Comparison of ENCODE assay signal across 8 cellular contexts in genomic region chr9:122218885-122219855, GRCh38. TPM values are rescaled to one million over a fixed set of nuclear protein-coding genes. Genes with fewer than 3 reads are reported as not detected.
DNase-seq lines count a peak whose midpoint lies in the region; ATAC-seq and TF ChIP-seq lines count a peak whose summit lies in the region.

No MANE protein-coding gene starts in this region.

- no peaks in the 10 kb centered on the region for H3K9me2 ChIP-seq in GM23248 (ENCODE audit: insufficient read depth)

- no peaks in the 10 kb centered on the region for H4K20me1 ChIP-seq in GM23248 (ENCODE audit: insufficient read depth)

- H3K27ac ChIP-seq in GM23248 (no peak overlapping the region), WERI-Rb-1 (no peak overlapping the region)

- H3K9me3 Mint-ChIP-seq in Caco-2 (ENCODE audit: unreplicated experiment): no peaks in the 10 kb centered on the region

- ATAC-seq in HG03280 (IDR thresholded peaks at IDR 0.05; ENCODE audit: unreplicated experiment) (no peak), HG03025 (IDR thresholded peaks at IDR 0.05; ENCODE audit: low FRiP score, unreplicated experiment) (no peak)

- H3K4me3 ChIP-seq in GM23248: 0 out of 2 replicates have a peak overlapping the region, but pooled peaks have one; percentile 22
- peak overlapping the region; percentile 32 for H3K4me3 ChIP-seq in WERI-Rb-1 (ENCODE audit: low read depth, low read length)
- no peak overlapping the region for H3K4me3 ChIP-seq in Caco-2 (ENCODE audit: low read depth, low read length)

- TF ChIP-seq CTCF in WERI-Rb-1 (IDR thresholded peaks at IDR 0.05; ENCODE audit: low read depth, low read length) (no peak), Caco-2 (IDR thresholded peaks at IDR 0.05; ENCODE audit: insufficient read depth in 1 of 2, low read depth in 1 of 2, low read length in 1 of 2, severe bottlenecking in 1 of 2, unreplicated experiment in 1 of 2) (no peak)

- no peaks in the 10 kb centered on the region for H3K79me2 ChIP-seq in GM23248 (ENCODE audit: insufficient read depth)

- H3K4me1 ChIP-seq in GM23248 (ENCODE audit: insufficient read depth): peaks cover 7% of the 10 kb centered on the region; the same call in 1 of the 2 replicates
- H3K4me1 ChIP-seq in Caco-2: no peaks in the 10 kb centered on the region

- WGBS in GM23248 (ENCODE audit: low coverage in 1 of 2, low lambda C conversion rate in 2 of 2, missing lambda C conversion rate in 2 of 2), 2 experiments: 9 to 11% methylated on average over 59 to 62 of the region's 62 CpGs

- H2AFZ ChIP-seq in GM23248: peak overlapping the region; percentile 18; the same call in 1 of the 2 replicates

- POLR2A ChIA-PET in Caco-2 (lab: Charles Lee): no interaction called here

- intact Hi-C loops in cardiac septum (cut with DNase I) (no loop called here), posterior vena cava (cut with DNase I) (loop anchor here in 1 of 2 donors (1.0 kb wide), 1 partner anchor 27 kb away; no protein-coding TSS in a partner anchor), Caco-2 (cut with micrococcal nuclease; ENCODE audit: unreplicated experiment) (no loop called here)

- CTCF ChIA-PET in Caco-2 (lab: Charles Lee): no interaction called here

- H3K36me3 Mint-ChIP-seq in Caco-2 (ENCODE audit: insufficient read depth, unreplicated experiment): no peaks in the 10 kb centered on the region

- H3K4me2 ChIP-seq in GM23248 (ENCODE audit: unreplicated experiment): peak overlapping the region; percentile 3

- DNase-seq in GM23248: peak; percentile 38
- DNase-seq in WERI-Rb-1: no peak
- peak; percentile 58 for DNase-seq in cardiac septum (ENCODE audit: low spot score)
- peak; percentile 78 for DNase-seq in posterior vena cava (ENCODE audit: low spot score)
- DNase-seq in Caco-2: no peak
- no peak for DNase-seq in stimulated activated CD4-positive, alpha-beta T cell treated with anti-CD3 and anti-CD28 coated beads, Interleukin-2, amount 100 ng/mL, for 48 hours

- H3K36me3 ChIP-seq in GM23248 (ENCODE audit: low read depth) (no peaks in the 10 kb centered on the region), WERI-Rb-1 (no peaks in the 10 kb centered on the region), Caco-2 (ENCODE audit: control insufficient read depth, insufficient read depth, low read length) (no peaks in the 10 kb centered on the region)

- no peak overlapping the region for H3K4me3 Mint-ChIP-seq in Caco-2 (ENCODE audit: unreplicated experiment)

- H3K27me3 ChIP-seq in GM23248 (replicated peaks; ENCODE audit: insufficient read depth) (peaks cover 98% of the 10 kb centered on the region), WERI-Rb-1 (ENCODE audit: insufficient read depth, low read depth, severe bottlenecking) (peaks cover 98% of the 10 kb centered on the region), Caco-2 (replicated peaks; ENCODE audit: control insufficient read depth, insufficient read depth, low read length) (no peaks in the 10 kb centered on the region)

- H3K27ac Mint-ChIP-seq in Caco-2 (ENCODE audit: unreplicated experiment): no peak overlapping the region

- in situ Hi-C loops in GM23248 (cut with MboI): no loop called here

- H3K9ac ChIP-seq in GM23248: no peak overlapping the region

- H3F3A ChIP-seq in GM23248 (ENCODE audit: insufficient read depth): 0 out of 2 replicates have a peak, but pooled peaks cover 4% of the 10 kb centered on the region

- no peaks in the 10 kb centered on the region for H3K4me1 Mint-ChIP-seq in Caco-2 (ENCODE audit: low read depth, unreplicated experiment)

- no peaks in the 10 kb centered on the region for H3K9me3 ChIP-seq in GM23248 (ENCODE audit: low read depth)
- no peaks in the 10 kb centered on the region for H3K9me3 ChIP-seq in WERI-Rb-1 (ENCODE audit: severe bottlenecking)
- no peaks in the 10 kb centered on the region for H3K9me3 ChIP-seq in Caco-2

- H3K27me3 Mint-ChIP-seq in Caco-2 (ENCODE audit: insufficient read depth, unreplicated experiment): peaks cover 3% of the 10 kb centered on the region

- no TSS peak for BruUV-seq in Caco-2 (replicated peaks; lab: Mats Ljungman, UMichigan)

RNA-seq across cellular contexts. Expression of gene LHX6, which starts 9.6 kb away (rescaled TPM):
- total RNA-seq in GM23248 (2014; rRNA removed; shearing (Covaris generic)): not detected in 2 replicates
- polyA plus RNA-seq in GM23248 (2016; fragmentation: Nextera tagmentation; extraction: Ambion mirVana): not detected in 2 replicates
- total RNA-seq in cardiac septum (10.8 TPM), posterior vena cava (10 to 100 TPM in 1 of 2 donors, 1 to 10 TPM in 1; 8.3 to 23.6 TPM), Caco-2 (2022) (6.1 and 7.6 TPM in 2 replicates)

RNA-seq across cellular contexts. Expression of gene RBM18, which starts 45.5 kb away (rescaled TPM):
- 11.6 and 12.8 TPM in 2 replicates for total RNA-seq in GM23248 (2014; rRNA removed; shearing (Covaris generic))
- polyA plus RNA-seq in GM23248 (2016; fragmentation: Nextera tagmentation; extraction: Ambion mirVana): 30.8 and 32.6 TPM in 2 replicates
- total RNA-seq in cardiac septum (32.3 TPM), posterior vena cava (10 to 100 TPM; 18.9 to 19.2 TPM), Caco-2 (2022) (20.6 and 23.1 TPM in 2 replicates)

RNA-seq across cellular contexts. Expression of gene MRRF, which starts 45.5 kb away (rescaled TPM):
- total RNA-seq in GM23248 (2014; rRNA removed; shearing (Covaris generic)): 22.8 and 30.8 TPM in 2 replicates
- polyA plus RNA-seq in GM23248 (2016; fragmentation: Nextera tagmentation; extraction: Ambion mirVana): 23.7 and 26.8 TPM in 2 replicates
- total RNA-seq in cardiac septum (35.9 TPM), posterior vena cava (10 to 100 TPM; 23.8 to 27.7 TPM), Caco-2 (2022) (61.7 and 64.6 TPM in 2 replicates)

RNA-seq across cellular contexts. Expression of gene MORN5, which starts 59.5 kb away (rescaled TPM):
- not detected in 2 replicates for total RNA-seq in GM23248 (2014; rRNA removed; shearing (Covaris generic))
- not detected in 2 replicates for polyA plus RNA-seq in GM23248 (2016; fragmentation: Nextera tagmentation; extraction: Ambion mirVana)
- total RNA-seq in cardiac septum: not detected
- 1 to 10 TPM in 1 of 2 donors, under 1 TPM in 1; 0.95 to 1.5 TPM for total RNA-seq in posterior vena cava
- total RNA-seq in Caco-2 (2022): not detected in 2 replicates

RNA-seq across cellular contexts. Expression of gene NDUFA8, which starts 59.6 kb away (rescaled TPM):
- 35.5 and 47.4 TPM in 2 replicates for total RNA-seq in GM23248 (2014; rRNA removed; shearing (Covaris generic))
- 126 and 133 TPM in 2 replicates for polyA plus RNA-seq in GM23248 (2016; fragmentation: Nextera tagmentation; extraction: Ambion mirVana)
- total RNA-seq in cardiac septum (230 TPM), posterior vena cava (10 to 100 TPM; 36.5 to 38.2 TPM), Caco-2 (2022) (58.0 and 63.5 TPM in 2 replicates)

Comparison
In these comparisons a context has a peak if more than half of its experiments do, and no peak if none do; other contexts are left out.
1. DNase-seq: peak in GM23248 (single experiment), cardiac septum (single experiment) and posterior vena cava (single experiment); none in WERI-Rb-1 (single experiment), Caco-2 (0 of 2) and stimulated activated CD4-positive, alpha-beta T cell treated with anti-CD3 and anti-CD28 coated beads, Interleukin-2, amount 100 ng/mL, for 48 hours (0 of 2).